Comparison of ENCODE assay signal across 19 cellular contexts in the genomic region with DNA sequence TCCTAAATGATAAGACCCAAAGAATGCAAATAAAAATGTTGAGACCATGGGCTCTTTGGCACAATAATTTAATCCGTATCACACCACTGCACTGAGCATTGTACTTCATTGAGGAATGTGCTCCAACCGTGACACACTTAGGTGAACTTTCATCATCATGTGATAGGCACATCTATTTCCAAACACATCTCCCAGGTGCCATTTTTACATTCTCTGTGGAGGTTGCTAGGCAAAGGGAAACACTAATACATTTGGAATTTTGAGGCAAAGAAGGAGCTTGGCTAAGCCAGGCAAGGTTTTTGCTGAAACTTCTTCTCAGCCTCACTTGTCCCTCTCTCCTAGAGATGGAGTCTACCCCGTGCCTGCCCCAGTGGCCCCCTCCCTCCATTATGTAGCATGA.
DNase-seq lines count a peak whose midpoint lies in the region; ATAC-seq and TF ChIP-seq lines count a peak whose summit lies in the region.
"Had no signal": no experiment of that assay in that cellular context is flagged by ENCODE, and none has a peak within 500 bp of the region (broad histone marks: within the 10 kb centered on the region; RNA-seq: fewer than 3 reads in every experiment).

No MANE protein-coding gene starts in this region.

- no peak overlapping the region for H2BK12ac ChIP-seq in mesenchymal stem cell (ENCODE audit: low read length in 2 of 2)

- H3K27me3 ChIP-seq in mesenchymal stem cell (ENCODE audit: control insufficient read depth in 1 of 2, insufficient read depth in 1 of 2, low read length in 2 of 2): peaks cover 0 to 2% of the 10 kb centered on the region in 2 experiments
- H3K27me3 ChIP-seq: BLaER1, body of pancreas, transverse colon had no signal

- DNase-seq in EH (ENCODE audit: low read depth): peak; percentile 77
- peak; percentile 76 for DNase-seq in NCI-H526 treated with DMSO at 0.1 percent for 48 hours (lab: John Stamatoyannopoulos, UW)
- peak; percentile 67 for DNase-seq in choroid plexus epithelial cell (ENCODE audit: low read depth)
- DNase-seq in mesenchymal stem cell: peak; percentile 35
- no peak for DNase-seq in activated CD4-positive, CD25-positive, alpha-beta regulatory T cell (lab: John Stamatoyannopoulos, UW)
- no peak for DNase-seq in dermis blood vessel endothelial cell
- DNase-seq in NCI-H2107 (lab: John Stamatoyannopoulos, UW): no peak
- DNase-seq: body of pancreas; DMS153; effector CD4-positive, alpha-beta T cell; glutamatergic neuron; kidney; mucosa of descending colon; NCI-H446; transverse colon had no signal

- H3K23ac ChIP-seq in mesenchymal stem cell (ENCODE audit: low read length in 2 of 2): no peak overlapping the region

- no peak overlapping the region for H4K8ac ChIP-seq in mesenchymal stem cell (ENCODE audit: low read length)

- peak overlapping the region in 1 of 2 experiments; percentile 42 for H3K18ac ChIP-seq in mesenchymal stem cell (ENCODE audit: low read depth in 1 of 2, low read length in 2 of 2)

- WGBS in mesenchymal stem cell: 77% methylated on average over 3 of the region's 3 CpGs

- peaks cover 9% of the 10 kb centered on the region for H3K4me1 ChIP-seq in mesenchymal stem cell (ENCODE audit: control insufficient read depth, insufficient read depth, low read depth, low read length)
- H3K4me1 ChIP-seq: body of pancreas had no signal

- no peak overlapping the region for H3K4me3 ChIP-seq in choroid plexus epithelial cell (ENCODE audit: low read depth, low read length)
- no peak overlapping the region for H3K4me3 ChIP-seq in mesenchymal stem cell (ENCODE audit: insufficient read depth in 1 of 2, low read depth in 1 of 2, low read length in 2 of 2)
- H3K4me3 ChIP-seq: BLaER1, body of pancreas, mucosa of descending colon, skin epidermis, transverse colon had no signal

- no peaks in the 10 kb centered on the region for H3K79me1 ChIP-seq in mesenchymal stem cell (replicated peaks; ENCODE audit: low read length, poor library complexity, severe bottlenecking)

- no peak for TF ChIP-seq CTCF in choroid plexus epithelial cell (conservative IDR thresholded peaks at IDR 0.05; ENCODE audit: low read depth, low read length)

- no peak overlapping the region for H3K27ac ChIP-seq in mesenchymal stem cell (ENCODE audit: low read length, poor library complexity, severe bottlenecking)
- H3K27ac ChIP-seq: BLaER1, body of pancreas, transverse colon had no signal

- no peak overlapping the region for H3K4me2 ChIP-seq in mesenchymal stem cell (ENCODE audit: low read length, poor library complexity, severe bottlenecking)

- no peak overlapping the region for H3K9ac ChIP-seq in mesenchymal stem cell (ENCODE audit: low read length)
- H3K9ac ChIP-seq: BLaER1 had no signal

- H4K91ac ChIP-seq in mesenchymal stem cell (ENCODE audit: low read length): no peak overlapping the region

- H3K4ac ChIP-seq in mesenchymal stem cell (ENCODE audit: low read depth in 1 of 2, low read length in 2 of 2): no peak overlapping the region

- no peak overlapping the region for H2BK5ac ChIP-seq in mesenchymal stem cell (ENCODE audit: low read depth, low read length, poor library complexity, severe bottlenecking)

- H2AK5ac ChIP-seq in mesenchymal stem cell (ENCODE audit: low read length, severe bottlenecking): no peak overlapping the region

- no peaks in the 10 kb centered on the region for H3K9me3 ChIP-seq in mesenchymal stem cell (ENCODE audit: control insufficient read depth, low read length)
- H3K9me3 ChIP-seq: BLaER1, body of pancreas, mucosa of descending colon, transverse colon had no signal

- no peak overlapping the region for H2BK120ac ChIP-seq in mesenchymal stem cell (ENCODE audit: low read depth, low read length)

- H3K14ac ChIP-seq in mesenchymal stem cell (ENCODE audit: low read length in 2 of 2): no peak overlapping the region

- H3K36me3 ChIP-seq in mesenchymal stem cell (ENCODE audit: control insufficient read depth in 1 of 2, insufficient read depth in 2 of 2, low read depth in 1 of 2, low read length in 2 of 2): no peaks in the 10 kb centered on the region
- H3K36me3 ChIP-seq: BLaER1, transverse colon had no signal

- no peak overlapping the region for H2AFZ ChIP-seq in mesenchymal stem cell (ENCODE audit: low read depth, low read length)

- H2BK15ac ChIP-seq in mesenchymal stem cell (ENCODE audit: low read depth, poor library complexity, severe bottlenecking): no peak overlapping the region

- no peak for ATAC-seq in GM21390 (IDR thresholded peaks at IDR 0.05; ENCODE audit: unreplicated experiment)
- ATAC-seq: body of pancreas; mucosa of descending colon; stimulated activated memory B cell treated with anti-CD40 and anti-IgM and Interleukin-4, amounts not matched to agents 10 μg/mL and 1 μg/mL and 100 μg/mL, for 72 hours had no signal

Comparison
In these comparisons a context has a peak if more than half of its experiments do, and no peak if none do; other contexts are left out.
1. DNase-seq: peak in EH (single experiment), NCI-H526 treated with DMSO at 0.1 percent for 48 hours (single experiment), choroid plexus epithelial cell (single experiment) and mesenchymal stem cell (single experiment); none in activated CD4-positive, CD25-positive, alpha-beta regulatory T cell (0 of 4), dermis blood vessel endothelial cell (single experiment) and NCI-H2107 (single experiment).